12 cellular contexts compared by ENCODE assay signal in the genomic region with DNA sequence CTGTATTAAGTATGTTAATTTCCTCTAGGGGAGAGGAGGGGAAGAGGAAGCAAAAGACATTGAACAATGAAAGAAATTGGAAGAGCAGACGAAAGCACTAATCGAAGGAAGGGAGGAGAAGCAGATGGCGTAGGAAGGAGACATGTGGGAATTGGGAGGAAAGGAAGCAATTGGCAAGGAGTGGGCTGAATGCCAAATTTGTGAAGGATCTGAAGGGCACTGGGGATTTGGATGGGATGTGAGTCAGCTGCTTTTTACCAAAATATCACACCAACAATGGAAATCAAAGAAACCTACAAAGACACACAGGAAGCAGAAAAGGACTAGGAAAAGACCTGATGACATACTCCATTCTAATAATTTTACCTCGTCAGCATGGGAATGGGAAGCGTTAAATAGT.
A peak's percentile ranks its signal among the peaks of the same experiment; 100 is the strongest.
DNase-seq lines count a peak whose midpoint lies in the region; ATAC-seq and TF ChIP-seq lines count a peak whose summit lies in the region.
"Had no signal": no experiment of that assay in that cellular context is flagged by ENCODE, and none has a peak within 500 bp of the region (broad histone marks: within the 10 kb centered on the region; RNA-seq: fewer than 3 reads in every experiment).

No MANE protein-coding gene starts in this region.

- no peaks in the 10 kb centered on the region for H3K4me1 Mint-ChIP-seq in activated CD4-positive, alpha-beta memory T cell treated with anti-CD3 and anti-CD28 coated beads, Interleukin-2, amount 10 ng/mL, durations not matched to agents 7 days and 5 days
- H3K4me1 Mint-ChIP-seq: activated naive CD4-positive, alpha-beta T cell treated with anti-CD3 and anti-CD28 coated beads, Interleukin-2, amount 50 U/mL, for 24 hours had no signal

- H3K36me3 ChIP-seq in right atrium auricular region (no peaks in the 10 kb centered on the region), SJCRH30 (no peaks in the 10 kb centered on the region)
- H3K36me3 ChIP-seq: transverse colon had no signal

- no peak overlapping the region for H3K4me3 ChIP-seq in right atrium auricular region
- no peak overlapping the region for H3K4me3 ChIP-seq in SJCRH30
- H3K4me3 ChIP-seq: dorsolateral prefrontal cortex, transverse colon had no signal

- intact Hi-C loops in Right ventricle myocardium superior (cut with DNase I) = no loop called here

- H3K36me3 Mint-ChIP-seq in activated CD4-positive, alpha-beta memory T cell treated with anti-CD3 and anti-CD28 coated beads, Interleukin-2, amount 10 ng/mL, durations not matched to agents 7 days and 5 days (ENCODE audit: low read depth) = no peaks in the 10 kb centered on the region
- H3K36me3 Mint-ChIP-seq: activated naive CD4-positive, alpha-beta T cell treated with anti-CD3 and anti-CD28 coated beads, Interleukin-2, amount 50 U/mL, for 24 hours had no signal

- ATAC-seq in Right ventricle myocardium superior (ENCODE audit: poor library complexity) (peak; percentile 88), foreskin keratinocyte (no peak)

- no peaks in the 10 kb centered on the region for H3K27me3 Mint-ChIP-seq in activated CD4-positive, alpha-beta memory T cell treated with anti-CD3 and anti-CD28 coated beads, Interleukin-2, amount 10 ng/mL, durations not matched to agents 7 days and 5 days
- H3K27me3 Mint-ChIP-seq: activated naive CD4-positive, alpha-beta T cell treated with anti-CD3 and anti-CD28 coated beads, Interleukin-2, amount 50 U/mL, for 24 hours had no signal

- POLR2A ChIA-PET in activated CD4-positive, alpha-beta memory T cell treated with anti-CD3 and anti-CD28 coated beads, Interleukin-2, amount 10 ng/mL, durations not matched to agents 7 days and 5 days (lab: Charles Lee) = no interaction called here

- H3K4me1 ChIP-seq in right atrium auricular region = peaks cover 0 to 5% of the 10 kb centered on the region in 2 donors
- peaks cover 24% of the 10 kb centered on the region for H3K4me1 ChIP-seq in SJCRH30
- H3K4me1 ChIP-seq in foreskin keratinocyte = peaks cover 10% of the 10 kb centered on the region
- H3K4me1 ChIP-seq: transverse colon had no signal

- peaks cover 3% of the 10 kb centered on the region for H3K9me3 Mint-ChIP-seq in activated CD4-positive, alpha-beta memory T cell treated with anti-CD3 and anti-CD28 coated beads, Interleukin-2, amount 10 ng/mL, durations not matched to agents 7 days and 5 days
- H3K9me3 Mint-ChIP-seq: activated naive CD4-positive, alpha-beta T cell treated with anti-CD3 and anti-CD28 coated beads, Interleukin-2, amount 50 U/mL, for 24 hours; T-helper 2 cell treated with Interferon-gamma antibody and Interleukin-4, amounts not matched to agents 5 μg/mL and 100 μg/mL, for 36 hours had no signal

- no peak overlapping the region for H3K27ac Mint-ChIP-seq in activated CD4-positive, alpha-beta memory T cell treated with anti-CD3 and anti-CD28 coated beads, Interleukin-2, amount 10 ng/mL, durations not matched to agents 7 days and 5 days
- H3K27ac Mint-ChIP-seq: activated naive CD4-positive, alpha-beta T cell treated with anti-CD3 and anti-CD28 coated beads, Interleukin-2, amount 50 U/mL, for 24 hours; T-helper 2 cell treated with Interferon-gamma antibody and Interleukin-4, amounts not matched to agents 5 μg/mL and 100 μg/mL, for 36 hours had no signal

- H3K27me3 ChIP-seq in right atrium auricular region (no peaks in the 10 kb centered on the region), SJCRH30 (no peaks in the 10 kb centered on the region), foreskin keratinocyte (no peaks in the 10 kb centered on the region)
- H3K27me3 ChIP-seq: dorsolateral prefrontal cortex, transverse colon had no signal

- H3K27ac ChIP-seq in right atrium auricular region (no peak overlapping the region), SJCRH30 (peak overlapping the region; percentile 7; the same call in 1 of the 2 replicates), foreskin keratinocyte (peak overlapping the region; percentile 62)
- H3K27ac ChIP-seq: dorsolateral prefrontal cortex, transverse colon had no signal

- TF ChIP-seq CTCF in right atrium auricular region (IDR thresholded peaks at IDR 0.05) (no peak), foreskin keratinocyte (conservative IDR thresholded peaks at IDR 0.05) (no peak)

- no peaks in the 10 kb centered on the region for H3K9me3 ChIP-seq in right atrium auricular region
- H3K9me3 ChIP-seq in SJCRH30 (replicated peaks) = no peaks in the 10 kb centered on the region
- H3K9me3 ChIP-seq: transverse colon had no signal

- no peak overlapping the region for H3K4me3 Mint-ChIP-seq in activated CD4-positive, alpha-beta memory T cell treated with anti-CD3 and anti-CD28 coated beads, Interleukin-2, amount 10 ng/mL, durations not matched to agents 7 days and 5 days
- H3K4me3 Mint-ChIP-seq: activated naive CD4-positive, alpha-beta T cell treated with anti-CD3 and anti-CD28 coated beads, Interleukin-2, amount 50 U/mL, for 24 hours; T-helper 2 cell treated with Interferon-gamma antibody and Interleukin-4, amounts not matched to agents 5 μg/mL and 100 μg/mL, for 36 hours had no signal

- CTCF ChIA-PET in activated CD4-positive, alpha-beta memory T cell treated with anti-CD3 and anti-CD28 coated beads, Interleukin-2, amount 10 ng/mL, durations not matched to agents 7 days and 5 days (lab: Charles Lee) = no interaction called here

- no peak for DNase-seq in Right ventricle myocardium superior
- DNase-seq in right atrium auricular region (ENCODE audit: low spot score) = no peak
- peak; percentile 55 to 72 for DNase-seq in SJCRH30
- peak in 1 of 2 donors; percentile 45 for DNase-seq in foreskin keratinocyte
- DNase-seq in activated CD4-positive, alpha-beta T cell treated with anti-CD3 and anti-CD28 coated beads, Interleukin-2, amount 50 U/mL, for 48 hours = no peak
- no peak for DNase-seq in GF-D8 (lab: John Stamatoyannopoulos, UW)
- DNase-seq in activated CD4-positive, alpha-beta memory T cell treated with anti-CD3 and anti-CD28 coated beads, Interleukin-2, amount 10 ng/mL, durations not matched to agents 7 days and 5 days = no peak
- DNase-seq in T1000 (lab: John Stamatoyannopoulos, UW) = no peak
- DNase-seq: dorsolateral prefrontal cortex, transverse colon had no signal

Comparison
In these comparisons a context has a peak if more than half of its experiments do, and no peak if none do; other contexts are left out.
1. DNase-seq: peak in SJCRH30 (2 of 2); none in Right ventricle myocardium superior (single experiment), right atrium auricular region (single experiment), activated CD4-positive, alpha-beta T cell treated with anti-CD3 and anti-CD28 coated beads, Interleukin-2, amount 50 U/mL, for 48 hours (0 of 2), GF-D8 (single experiment), activated CD4-positive, alpha-beta memory T cell treated with anti-CD3 and anti-CD28 coated beads, Interleukin-2, amount 10 ng/mL, durations not matched to agents 7 days and 5 days (single experiment) and T1000 (single experiment).
2. H3K27ac ChIP-seq: peak in SJCRH30 (single experiment) and foreskin keratinocyte (single experiment); none in right atrium auricular region (0 of 2).